Comparison of ENCODE assay signal across 22 cellular contexts in genomic region chr7:66731986-66732385, GRCh38. TPM values are rescaled to one million over a fixed set of nuclear protein-coding genes. Genes with fewer than 3 reads are reported as not detected.
DNase-seq lines count a peak whose midpoint lies in the region; ATAC-seq, FAIRE-seq and TF ChIP-seq lines count a peak whose summit lies in the region.
"Had no signal": no experiment of that assay in that cellular context is flagged by ENCODE, and none has a peak within 500 bp of the region (broad histone marks: within the 10 kb centered on the region; RNA-seq: fewer than 3 reads in every experiment).

No MANE protein-coding gene starts in this region.

- no peak overlapping the region for H3K4me2 ChIP-seq in GM12878 (ENCODE audit: control insufficient read depth, insufficient read depth)

- H3K36me3 ChIP-seq in GM12878 (ENCODE audit: control insufficient read depth in 2 of 2, insufficient read depth in 2 of 2, low read length in 1 of 2) = no peaks in the 10 kb centered on the region
- no peaks in the 10 kb centered on the region for H3K36me3 ChIP-seq in psoas muscle (ENCODE audit: insufficient read depth in 1 of 2, low read depth in 1 of 2)
- H3K36me3 ChIP-seq in tibial artery = peaks cover 11 to 35% (median 13%) of the 10 kb centered on the region in 3 donors
- peaks cover 0 to 61% (median 0%) of the 10 kb centered on the region in 3 donors for H3K36me3 ChIP-seq in tibial nerve
- H3K36me3 ChIP-seq: upper lobe of left lung had no signal

- in situ Hi-C loops in GM12878 (cut with MboI) = no loop called here

- CTCF ChIA-PET in GM12878 (lab: Yijun Ruan, JAX) = no interaction called here

- peaks cover 14% of the 10 kb centered on the region for H3K4me1 ChIP-seq in GM12878 (ENCODE audit: control insufficient read depth, insufficient read depth, low read length)
- H3K4me1 ChIP-seq in psoas muscle = no peaks in the 10 kb centered on the region
- peaks cover 0 to under 1% (median under 1%) of the 10 kb centered on the region in 4 donors for H3K4me1 ChIP-seq in tibial artery
- peaks cover 0 to 4% (median 0%) of the 10 kb centered on the region in 4 donors for H3K4me1 ChIP-seq in tibial nerve
- H3K4me1 ChIP-seq: foreskin keratinocyte had no signal

- no peak for TF ChIP-seq RAD21 in GM12878 (IDR thresholded peaks at IDR 0.05; ENCODE audit: insufficient read depth, low read depth, low read length)

- H3K4me3 ChIP-seq in GM12878 (no peak overlapping the region), psoas muscle (no peak overlapping the region), tibial artery (no peak overlapping the region), tibial nerve (no peak overlapping the region)
- H3K4me3 ChIP-seq: upper lobe of left lung had no signal

- TF ChIP-seq POLR2A in GM12878 (IDR thresholded peaks at IDR 0.05; ENCODE audit: low read depth, low read length) (no peak), tibial nerve (IDR thresholded peaks at IDR 0.05) (no peak)

- SMC1A ChIA-PET in GM12878 (lab: Charles Lee; ENCODE audit: uncharacterized antibody, unreplicated experiment) = interaction anchor here (1.4 kb wide), 1 partner anchor 11 kb away, joined by 4 read pairs; no protein-coding TSS in a partner anchor

- H4K20me1 ChIP-seq in GM12878 (ENCODE audit: control insufficient read depth, insufficient read depth) = no peaks in the 10 kb centered on the region

- H3K9ac ChIP-seq in GM12878 (ENCODE audit: control insufficient read depth, insufficient read depth, low read length) = no peak overlapping the region

- no peak for TF ChIP-seq EP300 in GM12878 (IDR thresholded peaks at IDR 0.05; ENCODE audit: borderline replicate concordance in 1 of 2, control insufficient read depth in 1 of 2, low read depth in 2 of 2, low read length in 2 of 2)
- no peak for TF ChIP-seq EP300 in tibial nerve (IDR thresholded peaks at IDR 0.05)

- H3K79me2 ChIP-seq in GM12878 (ENCODE audit: control insufficient read depth, insufficient read depth, low read length) = no peaks in the 10 kb centered on the region

- DNase-seq in GM12878 (ENCODE audit: low read depth, low spot score) (no peak), psoas muscle (no peak), tibial artery (no peak), tibial nerve (ENCODE audit: low spot score in 2 of 2) (no peak)
- DNase-seq: activated naive CD8-positive, alpha-beta T cell treated with anti-CD3 and anti-CD28 coated beads for 36 hours; CD8-positive, alpha-beta memory T cell; effector CD4-positive, alpha-beta T cell; erythroblast; foreskin keratinocyte; hippocampal formation; mesendoderm; NCI-H187; NCI-H226; stimulated activated naive CD4-positive, alpha-beta T cell treated with Interleukin-2 at 50 U/mL for 16 hours; SW 1271 had no signal

- H3K27ac ChIP-seq in GM12878 (ENCODE audit: control insufficient read depth, insufficient read depth) (no peak overlapping the region), psoas muscle (no peak overlapping the region), tibial artery (no peak overlapping the region), tibial nerve (no peak overlapping the region)
- H3K27ac ChIP-seq: foreskin keratinocyte, upper lobe of left lung had no signal

- no TSS peak for BruUV-seq in GM12878 (replicated peaks; lab: Mats Ljungman, UMichigan)

- RAD21 ChIA-PET in GM12878 (lab: Charles Lee; ENCODE audit: unreplicated experiment) = interaction anchor here (0.9 to 1.0 kb wide), 2 partner anchors 11 to 174 kb away, joined by 3 to 4 read pairs; no protein-coding TSS in a partner anchor

- H3K9me3 ChIP-seq in GM12878 (replicated peaks; ENCODE audit: control insufficient read depth, insufficient read depth, low read length) (peaks cover 4% of the 10 kb centered on the region; the same call in 2 of the 3 replicates), psoas muscle (peaks cover 6% of the 10 kb centered on the region), tibial artery (no peaks in the 10 kb centered on the region), tibial nerve (peaks cover 0 to 14% (median 3%) of the 10 kb centered on the region in 4 donors)

- H3K27me3 ChIP-seq in GM12878 (replicated peaks in 1 of 2; ENCODE audit: control insufficient read depth in 2 of 2, insufficient read depth in 2 of 2, low read length in 1 of 2) (no peaks in the 10 kb centered on the region), psoas muscle (ENCODE audit: insufficient read depth in 3 of 3, low read length in 2 of 3) (no peaks in the 10 kb centered on the region), tibial artery (no peaks in the 10 kb centered on the region), tibial nerve (no peaks in the 10 kb centered on the region)
- H3K27me3 ChIP-seq: foreskin keratinocyte, upper lobe of left lung had no signal

- ATAC-seq in GM18502 (IDR thresholded peaks at IDR 0.05; ENCODE audit: poor library complexity, unreplicated experiment) (peak; percentile 14), HG02642 (IDR thresholded peaks at IDR 0.05; ENCODE audit: poor library complexity, unreplicated experiment) (peak; percentile 22), GM12878 (peak; percentile 19; the same call in 2 of the 3 replicates), psoas muscle (peak in 3 of 4 donors; percentile 29 to 46 (median 36)), HG03175 (IDR thresholded peaks at IDR 0.05; ENCODE audit: unreplicated experiment) (no peak), GM18858 (IDR thresholded peaks at IDR 0.05; ENCODE audit: unreplicated experiment) (no peak)
- ATAC-seq: foreskin keratinocyte; natural killer cell treated with Interleukin-12 subunit alpha and Interleukin-12 subunit beta and Interleukin-15 and Interleukin-18, amount 100 ng/mL, for 72 hours had no signal

- POLR2A ChIA-PET in GM12878 (lab: Charles Lee) = no interaction called here

- WGBS in GM12878 (ENCODE audit: insufficient coverage, insufficient replicate concordance, low lambda C conversion rate, missing lambda C conversion rate) = 95% methylated on average over 10 of the region's 11 CpGs
- 23 to 27% (median 26%) methylated on average over 8 to 11 of the region's 11 CpGs for WGBS in psoas muscle, 3 donors
- WGBS in tibial nerve, 2 donors = 67 to 70% methylated on average over 7 to 9 of the region's 11 CpGs

- no peak overlapping the region for H2AFZ ChIP-seq in GM12878 (ENCODE audit: control insufficient read depth, low read depth, low read length)

- FAIRE-seq in GM12878 (lab: Jason Lieb, UNC) = no peak
- FAIRE-seq: islet of Langerhans had no signal

- TF ChIP-seq CTCF in GM12878 (IDR thresholded peaks at IDR 0.05 in 2 of 3, conservative IDR thresholded peaks at IDR 0.05 in 1 of 3; ENCODE audit: control insufficient read depth in 2 of 3, extremely low read depth in 1 of 3, insufficient read depth in 1 of 3, low read depth in 3 of 3, low read length in 3 of 3) = no peak
- no peak for TF ChIP-seq CTCF in psoas muscle (IDR thresholded peaks at IDR 0.05)
- TF ChIP-seq CTCF in tibial artery (IDR thresholded peaks at IDR 0.05) = no peak
- TF ChIP-seq CTCF in tibial nerve (IDR thresholded peaks at IDR 0.05) = no peak

- intact Hi-C loops in GM12878 (cut with micrococcal nuclease; ENCODE audit: unreplicated experiment) (no loop called here), psoas muscle (cut with DNase I) (no loop called here), tibial artery (cut with DNase I; ENCODE audit: low total_unique reads) (no loop called here)

TF ChIP-seq in GM12878, 131 proteins besides CTCF, POLR2A, EP300 and RAD21 (continues in another document):
- TF ChIP-seq ZBTB33 (IDR thresholded peaks at IDR 0.05) (no peak), POU2F2 (IDR thresholded peaks at IDR 0.05; ENCODE audit: borderline replicate concordance, low read depth, low read length) (no peak), TBL1XR1 (IDR thresholded peaks at IDR 0.05; ENCODE audit: low read depth, low read length) (no peak), SPI1 (IDR thresholded peaks at IDR 0.05; ENCODE audit: borderline replicate concordance, insufficient read depth, low read depth, low read length) (no peak), ASH2L (IDR thresholded peaks at IDR 0.05; ENCODE audit: borderline replicate concordance, low read depth) (no peak)

RNA-seq across cellular contexts. Expression of gene RABGEF1, which starts 8.5 kb away (rescaled TPM):
- total RNA-seq in GM12878 (2013; cell fraction: nucleolus; rRNA removed) = 30.4 and 38.8 TPM in 2 replicates
- 21.0 and 26.4 TPM in 2 replicates for total RNA-seq in GM12878 (2014; rRNA removed)
- 24.8 and 27.5 TPM in 2 replicates for total RNA-seq in GM12878 (2014; rRNA removed; fragmentation: Illumina TruSeq; extraction: Trizol)
- 26.2 and 27.5 TPM in 2 replicates for total RNA-seq in GM12878 (2021)
- 14.7 TPM for polyA plus RNA-seq in GM12878 (2011; ENCODE audit: low read depth)
- polyA plus RNA-seq in GM12878 (2011; rRNA removed) = 33.0 and 36.4 TPM in 2 replicates
- polyA plus RNA-seq in GM12878 (2011; cell fraction: cytosol; rRNA removed) = 28.5 and 31.7 TPM in 2 replicates
- polyA plus RNA-seq in GM12878 (2011; cell fraction: nucleus; rRNA removed) = 20.5 and 20.6 TPM in 2 replicates
- polyA plus RNA-seq in GM12878 (2012) = 17.2 and 23.6 TPM in 2 replicates
- 36.4 and 45.7 TPM in 2 replicates for polyA plus RNA-seq in GM12878 (2014; fragmentation: Illumina TruSeq; extraction: Trizol)
- polyA plus RNA-seq in GM12878 (2014; fragmentation: Nextera tagmentation; extraction: Ambion mirVana) = 10 to 100 TPM; 10.2 to 11.8 TPM
- 18.2 and 21.4 TPM in 2 replicates for polyA plus RNA-seq in GM12878 (2014; rRNA removed)
- polyA plus RNA-seq in GM12878 (2016; fragmentation: Nextera tagmentation; extraction: Ambion mirVana) = 10 to 100 TPM; 24.7 to 31.2 TPM
- polyA minus RNA-seq in GM12878 (2011; rRNA and poly(A)+ RNA removed) = 46.2 and 47.7 TPM in 2 replicates
- 13.4 and 14.0 TPM in 2 replicates for polyA minus RNA-seq in GM12878 (2011; cell fraction: cytosol; rRNA and poly(A)+ RNA removed)
- polyA minus RNA-seq in GM12878 (2011; cell fraction: nucleus; rRNA and poly(A)+ RNA removed) = 6.5 and 12.0 TPM in 2 replicates
- 10 to 100 TPM; 18.1 to 20.3 (median 18.6) TPM for total RNA-seq in psoas muscle
- 10 to 100 TPM; 12.0 to 23.2 (median 19.5) TPM for polyA plus RNA-seq in psoas muscle
- 10 to 100 TPM; 31.0 to 35.6 (median 34.5) TPM for total RNA-seq in tibial nerve

Comparison
In these comparisons a context has a peak if more than half of its experiments do, and no peak if none do; other contexts are left out.
1. ATAC-seq: peak in GM18502 (single experiment), HG02642 (single experiment), GM12878 (single experiment) and psoas muscle (3 of 4); none in HG03175 (single experiment) and GM18858 (single experiment).